ENCODE assay signal across 19 cellular contexts in genomic region chr3:171944109-171945016, GRCh38.
A peak's percentile ranks its signal among the peaks of the same experiment; 100 is the strongest.
DNase-seq lines count a peak whose midpoint lies in the region; ATAC-seq and TF ChIP-seq lines count a peak whose summit lies in the region.
"Had no signal": no experiment of that assay in that cellular context is flagged by ENCODE, and none has a peak within 500 bp of the region (broad histone marks: within the 10 kb centered on the region; RNA-seq: fewer than 3 reads in every experiment).

No MANE protein-coding gene starts in this region.

- peaks cover 8% of the 10 kb centered on the region for H3K36me3 Mint-ChIP-seq in neural progenitor cell
- H3K36me3 Mint-ChIP-seq: stimulated activated memory B cell treated with anti-CD40 and anti-IgM and Interleukin-4, amounts not matched to agents 10 μg/mL and 1 μg/mL and 100 μg/mL, for 72 hours; T-cell had no signal

- peaks cover 20% of the 10 kb centered on the region for H3K9me3 Mint-ChIP-seq in neural progenitor cell
- H3K9me3 Mint-ChIP-seq: activated T-cell treated with anti-CD3 and anti-CD28 coated beads, Interleukin-2, amount 50 U/mL, for 72 hours; effector memory CD8-positive, alpha-beta T cell; stimulated activated memory B cell treated with anti-CD40 and anti-IgM and Interleukin-4, amounts not matched to agents 10 μg/mL and 1 μg/mL and 100 μg/mL, for 72 hours; T-cell had no signal

- TF ChIP-seq CTCF in fibroblast of pulmonary artery (IDR thresholded peaks at IDR 0.05; ENCODE audit: low read length, missing control alignments) (no peak), neural progenitor cell (IDR thresholded peaks at IDR 0.05) (no peak), brain microvascular endothelial cell (IDR thresholded peaks at IDR 0.05; ENCODE audit: low read depth, low read length, missing control alignments) (no peak)

- no peak overlapping the region for H3K4me3 Mint-ChIP-seq in neural progenitor cell
- H3K4me3 Mint-ChIP-seq: activated T-cell treated with anti-CD3 and anti-CD28 coated beads, Interleukin-2, amount 50 U/mL, for 72 hours; B cell; effector memory CD8-positive, alpha-beta T cell; stimulated activated memory B cell treated with anti-CD40 and anti-IgM and Interleukin-4, amounts not matched to agents 10 μg/mL and 1 μg/mL and 100 μg/mL, for 72 hours; T-cell had no signal

- no peaks in the 10 kb centered on the region for H3K36me3 ChIP-seq in neural progenitor cell
- H3K36me3 ChIP-seq in brain microvascular endothelial cell (replicated peaks): no peaks in the 10 kb centered on the region
- no peaks in the 10 kb centered on the region for H3K36me3 ChIP-seq in MG63
- H3K36me3 ChIP-seq: heart left ventricle had no signal

- H4K20me1 ChIP-seq in neural progenitor cell (ENCODE audit: low read depth): no peaks in the 10 kb centered on the region

- H3K27me3 ChIP-seq in neural progenitor cell (no peaks in the 10 kb centered on the region), brain microvascular endothelial cell (replicated peaks) (no peaks in the 10 kb centered on the region), MG63 (no peaks in the 10 kb centered on the region)
- H3K27me3 ChIP-seq: heart left ventricle had no signal

- no peak overlapping the region for H3K9ac ChIP-seq in neural progenitor cell

- no peaks in the 10 kb centered on the region for H3K79me2 ChIP-seq in neural progenitor cell (ENCODE audit: low read depth)

- no peak overlapping the region for H3K4me2 ChIP-seq in neural progenitor cell

- peak overlapping the region; percentile 11 for H3K27ac Mint-ChIP-seq in neural progenitor cell
- H3K27ac Mint-ChIP-seq: activated T-cell treated with anti-CD3 and anti-CD28 coated beads, Interleukin-2, amount 50 U/mL, for 72 hours; B cell; effector memory CD8-positive, alpha-beta T cell; stimulated activated memory B cell treated with anti-CD40 and anti-IgM and Interleukin-4, amounts not matched to agents 10 μg/mL and 1 μg/mL and 100 μg/mL, for 72 hours; T-cell had no signal

- DNase-seq in AG20443 (ENCODE audit: low spot score): peak; percentile 37
- DNase-seq in M059J (ENCODE audit: low read depth): peak; percentile 58
- peak; percentile 39 for DNase-seq in fibroblast of pulmonary artery (ENCODE audit: low read depth)
- DNase-seq in neural progenitor cell (ENCODE audit: low spot score): peak; percentile 48
- DNase-seq in brain microvascular endothelial cell: no peak
- no peak for DNase-seq in NCI-H510A (lab: John Stamatoyannopoulos, UW)
- DNase-seq in MG63: no peak
- DNase-seq: activated T-cell treated with anti-CD3 and anti-CD28 coated beads, Interleukin-2, amount 50 U/mL, for 72 hours; anterior cingulate cortex; DND-41; effector memory CD8-positive, alpha-beta T cell; heart left ventricle; MM.1S; retina; stimulated activated CD4-positive, alpha-beta T cell treated with anti-CD3 and anti-CD28 coated beads, Interleukin-4, amount 100 ng/mL, for 24 hours; T-cell had no signal

- no peak overlapping the region for H2AFZ ChIP-seq in neural progenitor cell (replicated peaks)

- no peak overlapping the region for H3K27ac ChIP-seq in neural progenitor cell
- no peak overlapping the region for H3K27ac ChIP-seq in brain microvascular endothelial cell
- H3K27ac ChIP-seq: heart left ventricle had no signal

- in situ Hi-C loops in brain microvascular endothelial cell (cut with HindIII; ENCODE audit: low pct_ligation_motif_present, low sequenced_read_pairs): no loop called here

- peaks cover 6% of the 10 kb centered on the region for H3K4me1 ChIP-seq in neural progenitor cell

- H3K4me1 Mint-ChIP-seq in neural progenitor cell: peaks cover 33% of the 10 kb centered on the region
- H3K4me1 Mint-ChIP-seq: B cell; stimulated activated memory B cell treated with anti-CD40 and anti-IgM and Interleukin-4, amounts not matched to agents 10 μg/mL and 1 μg/mL and 100 μg/mL, for 72 hours; T-cell had no signal

- H3F3A ChIP-seq in neural progenitor cell (ENCODE audit: low read depth): no peaks in the 10 kb centered on the region

- H3K9me3 ChIP-seq in neural progenitor cell (ENCODE audit: low read depth) (no peaks in the 10 kb centered on the region), MG63 (0 out of 2 replicates have a peak, but pooled peaks cover 2% of the 10 kb centered on the region)
- H3K9me3 ChIP-seq: heart left ventricle had no signal

- ATAC-seq in HG02610 (IDR thresholded peaks at IDR 0.05; ENCODE audit: unreplicated experiment): no peak
- ATAC-seq: activated T-cell treated with anti-CD3 and anti-CD28 coated beads, Interleukin-2, amount 50 U/mL, for 72 hours; effector memory CD8-positive, alpha-beta T cell; stimulated activated memory B cell treated with anti-CD40 and anti-IgM and Interleukin-4, amounts not matched to agents 10 μg/mL and 1 μg/mL and 100 μg/mL, for 72 hours; T-cell had no signal

- H3K4me3 ChIP-seq in fibroblast of pulmonary artery (replicated peaks; ENCODE audit: low read depth, low read length): no peak overlapping the region
- no peak overlapping the region for H3K4me3 ChIP-seq in neural progenitor cell
- no peak overlapping the region for H3K4me3 ChIP-seq in brain microvascular endothelial cell (ENCODE audit: low read depth, low read length)
- H3K4me3 ChIP-seq in MG63: no peak overlapping the region
- H3K4me3 ChIP-seq: heart left ventricle had no signal

- no peaks in the 10 kb centered on the region for H3K27me3 Mint-ChIP-seq in neural progenitor cell (ENCODE audit: insufficient read depth, low read depth)
- H3K27me3 Mint-ChIP-seq: B cell had no signal

Comparison
In these comparisons a context has a peak if more than half of its experiments do, and no peak if none do; other contexts are left out.
1. DNase-seq: peak in AG20443 (single experiment), M059J (single experiment), fibroblast of pulmonary artery (single experiment) and neural progenitor cell (single experiment); none in brain microvascular endothelial cell (single experiment), NCI-H510A (single experiment) and MG63 (single experiment).